In genomic region chr5:17255471-17256016, GRCh38 we compare ENCODE assay signal across 9 cellular contexts. TPM values are rescaled to one million over a fixed set of nuclear protein-coding genes. Genes with fewer than 3 reads are reported as not detected.
DNase-seq lines count a peak whose midpoint lies in the region; ATAC-seq, FAIRE-seq and TF ChIP-seq lines count a peak whose summit lies in the region.
"Had no signal": no experiment of that assay in that cellular context is flagged by ENCODE, and none has a peak within 500 bp of the region (broad histone marks: within the 10 kb centered on the region; RNA-seq: fewer than 3 reads in every experiment).

No MANE protein-coding gene starts in this region.

- no peak overlapping the region for H3K4me3 Mint-ChIP-seq in activated T-cell treated with anti-CD3 and anti-CD28 coated beads, Interleukin-2, amount 50 U/mL, for 72 hours

- H3K4me3 ChIP-seq in fibroblast of pulmonary artery (replicated peaks; ENCODE audit: low read depth, low read length) (no peak overlapping the region), ovary (no peak overlapping the region)

- no peaks in the 10 kb centered on the region for H3K27me3 ChIP-seq in ovary

- peaks cover 1% of the 10 kb centered on the region for H3K4me1 ChIP-seq in ovary (ENCODE audit: insufficient read depth)

- no peaks in the 10 kb centered on the region for H3K4me1 Mint-ChIP-seq in activated T-cell treated with anti-CD3 and anti-CD28 coated beads, Interleukin-2, amount 50 U/mL, for 72 hours (ENCODE audit: low read depth)

- DNase-seq in GM12891 (ENCODE audit: insufficient read length, low spot score) = no peak
- DNase-seq in HTR-8/SVneo (ENCODE audit: insufficient read length, low spot score) = no peak
- DNase-seq in fibroblast of pulmonary artery (ENCODE audit: low read depth) = peak; percentile 69
- no peak for DNase-seq in ovary
- DNase-seq in activated T-cell treated with anti-CD3 and anti-CD28 coated beads, Interleukin-2, amount 50 U/mL, for 72 hours = no peak
- no peak for DNase-seq in NCI-H146 treated with DMSO at 0.1 percent for 48 hours (lab: John Stamatoyannopoulos, UW; ENCODE audit: unreplicated experiment)
- DNase-seq in NCI-H187 treated with DMSO at 0.1 percent for 48 hours (lab: John Stamatoyannopoulos, UW) = no peak
- DNase-seq: NCI-H748 treated with DMSO at 0.1 percent for 48 hours had no signal

- 79 to 87% (median 86%) methylated on average over 6 of the region's 6 CpGs for WGBS in ovary, 3 donors

- no peak overlapping the region for H3K27ac ChIP-seq in ovary

- TF ChIP-seq EP300 in ovary (IDR thresholded peaks at IDR 0.05) = no peak

- intact Hi-C loops in ovary (cut with DNase I) = no loop called here

- H3K27ac Mint-ChIP-seq in activated T-cell treated with anti-CD3 and anti-CD28 coated beads, Interleukin-2, amount 50 U/mL, for 72 hours = no peak overlapping the region

- FAIRE-seq in GM12891 (lab: Jason Lieb, UNC) (peak; percentile 92), HTR-8/SVneo (lab: Jason Lieb, UNC) (peak; percentile 85)

- H3K27me3 Mint-ChIP-seq in activated T-cell treated with anti-CD3 and anti-CD28 coated beads, Interleukin-2, amount 50 U/mL, for 72 hours (ENCODE audit: low read depth) = no peaks in the 10 kb centered on the region

- H3K9me3 ChIP-seq in ovary = no peaks in the 10 kb centered on the region

- peaks cover 0 to 4% of the 10 kb centered on the region in 2 donors for H3K9me3 Mint-ChIP-seq in activated T-cell treated with anti-CD3 and anti-CD28 coated beads, Interleukin-2, amount 50 U/mL, for 72 hours

- no peaks in the 10 kb centered on the region for H3K36me3 Mint-ChIP-seq in activated T-cell treated with anti-CD3 and anti-CD28 coated beads, Interleukin-2, amount 50 U/mL, for 72 hours (ENCODE audit: insufficient read depth in 2 of 2)

- no peaks in the 10 kb centered on the region for H3K36me3 ChIP-seq in ovary

- TF ChIP-seq POLR2A in GM12891 (IDR thresholded peaks at IDR 0.05; ENCODE audit: low read depth, low read length) (no peak), ovary (IDR thresholded peaks at IDR 0.05) (no peak)

- no peak for TF ChIP-seq CTCF in fibroblast of pulmonary artery (IDR thresholded peaks at IDR 0.05; ENCODE audit: low read length, missing control alignments)
- TF ChIP-seq CTCF in ovary (IDR thresholded peaks at IDR 0.05) = no peak

- peak; percentile 66 for ATAC-seq in GM21825 (IDR thresholded peaks at IDR 0.05; ENCODE audit: unreplicated experiment)
- no peak for ATAC-seq in activated T-cell treated with anti-CD3 and anti-CD28 coated beads, Interleukin-2, amount 50 U/mL, for 72 hours (replicated peaks in 1 of 2)

TF ChIP-seq in GM12891, 5 proteins besides CTCF, POLR2A, EP300 and RAD21:
- TF ChIP-seq POU2F2 (IDR thresholded peaks at IDR 0.05; ENCODE audit: low read depth, low read length) (no peak; the same call in 1 of the 2 replicates), POLR2AphosphoS5 (IDR thresholded peaks at IDR 0.05; ENCODE audit: low read depth, low read length) (peak; percentile 44; the same call in 1 of the 2 replicates), SPI1 (IDR thresholded peaks at IDR 0.05; ENCODE audit: low read depth, low read length) (peak; percentile 82), PAX5 (IDR thresholded peaks at IDR 0.05; ENCODE audit: insufficient read depth, low read length, severe bottlenecking) (no peak), TAF1 (IDR thresholded peaks at IDR 0.05; ENCODE audit: low read depth, low read length) (no peak)

RNA-seq across cellular contexts. Expression of gene BASP1, which starts 38.1 kb away (rescaled TPM):
- polyA plus RNA-seq in GM12891 (2012; ENCODE audit: low read depth, missing spikeins) = 137 TPM
- 10 to 100 TPM; 18.0 to 59.5 (median 38.3) TPM for total RNA-seq in ovary
- 10 to 100 TPM; 39.5 to 59.1 TPM for polyA plus RNA-seq in ovary
- 1 to 10 TPM; 1.2 to 1.8 TPM for total RNA-seq in activated T-cell treated with anti-CD3 and anti-CD28 coated beads, Interleukin-2, amount 50 U/mL, for 72 hours

Comparison
In these comparisons a context has a peak if more than half of its experiments do, and no peak if none do; other contexts are left out.
1. RNA of gene BASP1, which starts 38.1 kb away (total RNA-seq): 18.0 to 59.5 TPM in ovary; 1.2 to 1.8 TPM in activated T-cell treated with anti-CD3 and anti-CD28 coated beads, Interleukin-2, amount 50 U/mL, for 72 hours; every median in the first group is over 4 times any median in the second.